ENCODE assay signal across 24 cellular contexts in the genomic region with DNA sequence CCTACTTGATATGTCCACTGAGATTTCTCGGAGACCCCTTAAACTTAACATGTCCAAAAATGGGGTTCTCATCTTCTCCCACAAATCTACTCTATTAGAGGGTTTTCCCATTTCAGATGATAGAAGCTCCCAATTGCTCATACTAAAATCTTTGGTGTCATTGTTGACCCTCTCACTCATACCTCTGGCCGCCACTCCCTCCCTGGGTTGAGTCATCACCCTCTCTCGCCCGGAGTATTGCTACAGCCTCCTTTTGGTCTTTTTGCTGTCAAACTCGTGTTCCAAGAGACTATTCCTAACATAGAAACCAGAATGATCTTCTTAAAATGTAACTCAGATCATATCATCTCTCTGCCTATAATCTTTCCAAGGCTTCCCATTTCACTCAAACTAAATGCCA.
DNase-seq lines count a peak whose midpoint lies in the region; ATAC-seq, FAIRE-seq and TF ChIP-seq lines count a peak whose summit lies in the region.
"Had no signal": no experiment of that assay in that cellular context is flagged by ENCODE, and none has a peak within 500 bp of the region (broad histone marks: within the 10 kb centered on the region; RNA-seq: fewer than 3 reads in every experiment).

No MANE protein-coding gene starts in this region.

- no peak for ATAC-seq in naive thymus-derived CD4-positive, alpha-beta T cell
- ATAC-seq in GM21529 (IDR thresholded peaks at IDR 0.05; ENCODE audit: unreplicated experiment), result no peak
- ATAC-seq: left colon, right cardiac atrium, SK-N-SH treated with all-trans-retinoic acid at 6 μM for 48 hours, WTC11 had no signal

- no peaks in the 10 kb centered on the region for H3K27me3 ChIP-seq in bronchial epithelial cell (ENCODE audit: control insufficient read depth, insufficient read depth, low read length)
- H3K27me3 ChIP-seq in naive thymus-derived CD4-positive, alpha-beta T cell (ENCODE audit: control insufficient read depth in 2 of 2, insufficient read depth in 2 of 2, low read length in 2 of 2), result no peaks in the 10 kb centered on the region
- no peaks in the 10 kb centered on the region for H3K27me3 ChIP-seq in adrenal gland

- intact Hi-C loops in naive thymus-derived CD4-positive, alpha-beta T cell (cut with micrococcal nuclease), result loop anchor here (5.0 to 10.0 kb wide), 3 partner anchors 368 to 665 kb away; no protein-coding TSS in a partner anchor
- intact Hi-C loops in adrenal gland (cut with DNase I), result no loop called here

- WGBS in adrenal gland, 4 donors, result 63 to 83% (median 77%) methylated on average over 5 of the region's 5 CpGs

- peak; percentile 43 for FAIRE-seq in bronchial epithelial cell (lab: Jason Lieb, UNC)
- FAIRE-seq: D721Med, RCC 7860 had no signal

- peaks cover 17 to 32% of the 10 kb centered on the region in 2 donors for H3K4me1 ChIP-seq in naive thymus-derived CD4-positive, alpha-beta T cell (ENCODE audit: control insufficient read depth in 2 of 2, insufficient read depth in 2 of 2, low read length in 2 of 2)
- no peaks in the 10 kb centered on the region for H3K4me1 ChIP-seq in adrenal gland (replicated peaks in 1 of 2)

- peaks cover 0 to 17% (median 0%) of the 10 kb centered on the region in 5 donors for H3K27me3 Mint-ChIP-seq in naive thymus-derived CD4-positive, alpha-beta T cell
- H3K27me3 Mint-ChIP-seq: activated naive CD8-positive, alpha-beta T cell had no signal

- CTCF ChIA-PET in naive thymus-derived CD4-positive, alpha-beta T cell (lab: Charles Lee), result interaction anchor here (1.3 to 5.1 kb wide), 8 partner anchors 26 to 669 kb away, joined by 3 to 40 read pairs (median 4); no protein-coding TSS in a partner anchor

- H3K9me3 ChIP-seq in naive thymus-derived CD4-positive, alpha-beta T cell (ENCODE audit: control insufficient read depth in 2 of 3, low read length in 3 of 3), result no peaks in the 10 kb centered on the region
- H3K9me3 ChIP-seq in adrenal gland (replicated peaks in 1 of 3), result no peaks in the 10 kb centered on the region
- H3K9me3 ChIP-seq: esophagus squamous epithelium had no signal

- no peak overlapping the region for H3K27ac ChIP-seq in naive thymus-derived CD4-positive, alpha-beta T cell (ENCODE audit: low read depth, low read length)
- H3K27ac ChIP-seq in adrenal gland, result no peak overlapping the region
- H3K27ac ChIP-seq: esophagus squamous epithelium had no signal

- no peaks in the 10 kb centered on the region for H3K36me3 ChIP-seq in bronchial epithelial cell (ENCODE audit: control insufficient read depth, insufficient read depth, low read length)
- H3K36me3 ChIP-seq in naive thymus-derived CD4-positive, alpha-beta T cell (ENCODE audit: control insufficient read depth in 2 of 3, insufficient read depth in 3 of 3, low read length in 3 of 3), result no peaks in the 10 kb centered on the region
- no peaks in the 10 kb centered on the region for H3K36me3 ChIP-seq in adrenal gland (replicated peaks in 1 of 2)
- H3K36me3 ChIP-seq: esophagus squamous epithelium had no signal

- peaks cover 27 to 49% (median 43%) of the 10 kb centered on the region in 7 donors for H3K4me1 Mint-ChIP-seq in naive thymus-derived CD4-positive, alpha-beta T cell

- H3K4me3 ChIP-seq in bronchial epithelial cell (ENCODE audit: low read depth, low read length) (no peak overlapping the region), adrenal gland (no peak overlapping the region)
- H3K4me3 ChIP-seq in naive thymus-derived CD4-positive, alpha-beta T cell (ENCODE audit: low read length), result no peak overlapping the region
- H3K4me3 ChIP-seq: esophagus squamous epithelium had no signal

- peak; percentile 14 for DNase-seq in EH (ENCODE audit: low read depth)
- peak; percentile 25 for DNase-seq in LHCN-M2 (ENCODE audit: low read depth)
- peak; percentile 85 for DNase-seq in bronchial epithelial cell (ENCODE audit: low read depth)
- DNase-seq in naive thymus-derived CD4-positive, alpha-beta T cell, result no peak
- no peak for DNase-seq in stimulated activated naive CD4-positive, alpha-beta T cell (lab: John Stamatoyannopoulos, UW)
- DNase-seq in adrenal gland, result no peak
- DNase-seq: effector memory CD4-positive, alpha-beta T cell; esophagus squamous epithelium; GDM1; left colon; mesenchymal stem cell; NCI-H1436; NCI-H510A treated with DMSO at 0.1 percent for 48 hours; NK-92 treated with Interleukin-12 subunit alpha and Interleukin-12 subunit beta, amount 100 ng/mL, for 24 hours; right cardiac atrium; stimulated activated CD4-positive, alpha-beta T cell treated with anti-CD3 and anti-CD28 coated beads, Interleukin-15, amount 100 ng/mL, for 24 hours; stimulated activated CD8-positive, alpha-beta memory T cell treated with anti-CD3 and anti-CD28 coated beads, Interleukin-4, amount 100 ng/mL, for 48 hours had no signal

- TF ChIP-seq CTCF in bronchial epithelial cell (IDR thresholded peaks at IDR 0.05; ENCODE audit: insufficient read depth, low read length, severe bottlenecking), result no peak
- TF ChIP-seq CTCF in adrenal gland (IDR thresholded peaks at IDR 0.05), result no peak

- H3K4me3 Mint-ChIP-seq in naive thymus-derived CD4-positive, alpha-beta T cell, result no peak overlapping the region
- H3K4me3 Mint-ChIP-seq: activated naive CD8-positive, alpha-beta T cell; CD14-positive monocyte; WTC11 had no signal

- peak overlapping the region in 6 of 9 donors; percentile 5 to 56 (median 26) for H3K27ac Mint-ChIP-seq in naive thymus-derived CD4-positive, alpha-beta T cell
- H3K27ac Mint-ChIP-seq: activated naive CD8-positive, alpha-beta T cell; WTC11 had no signal

- TF ChIP-seq POLR2A in adrenal gland (IDR thresholded peaks at IDR 0.05), result no peak

- peaks cover 0 to 2% (median 0%) of the 10 kb centered on the region in 11 donors for H3K9me3 Mint-ChIP-seq in naive thymus-derived CD4-positive, alpha-beta T cell
- H3K9me3 Mint-ChIP-seq: WTC11 had no signal

- H3K36me3 Mint-ChIP-seq in naive thymus-derived CD4-positive, alpha-beta T cell, result peaks cover 0 to 3% (median 0%) of the 10 kb centered on the region in 5 donors
- H3K36me3 Mint-ChIP-seq: activated naive CD8-positive, alpha-beta T cell; WTC11 had no signal

- POLR2A ChIA-PET in naive thymus-derived CD4-positive, alpha-beta T cell (lab: Charles Lee), result no interaction called here

Comparison
In these comparisons a context has a peak if more than half of its experiments do, and no peak if none do; other contexts are left out.
1. DNase-seq: peak in EH (single experiment), LHCN-M2 (single experiment) and bronchial epithelial cell (single experiment); none in naive thymus-derived CD4-positive, alpha-beta T cell (0 of 9), stimulated activated naive CD4-positive, alpha-beta T cell (0 of 6) and adrenal gland (0 of 7).
2. intact Hi-C loops: an anchor here in naive thymus-derived CD4-positive, alpha-beta T cell (5.0 to 10.0 kb wide); none called in adrenal gland.